8 cellular contexts compared by ENCODE assay signal in genomic region chr20:58308290-58308679, GRCh38. TPM values are rescaled to one million over a fixed set of nuclear protein-coding genes. Genes with fewer than 3 reads are reported as not detected.
DNase-seq lines count a peak whose midpoint lies in the region; ATAC-seq and TF ChIP-seq lines count a peak whose summit lies in the region.

No MANE protein-coding gene starts in this region.

- H3K36me3 Mint-ChIP-seq in activated CD8-positive, alpha-beta T cell treated with anti-CD3 and anti-CD28 coated beads for 36 hours (ENCODE audit: low read depth) = peaks cover 29% of the 10 kb centered on the region

- intact Hi-C loops in activated CD8-positive, alpha-beta T cell treated with anti-CD3 and anti-CD28 coated beads for 36 hours (cut with micrococcal nuclease) = loop anchor here (5.0 kb wide), 3 partner anchors 71 to 344 kb away; partner anchors contain the start of gene STX16

- peaks cover 25% of the 10 kb centered on the region for H3K4me1 ChIP-seq in GM23248 (ENCODE audit: insufficient read depth)
- peaks cover 0 to 50% (median 5%) of the 10 kb centered on the region in 3 donors for H3K4me1 ChIP-seq in gastroesophageal sphincter
- peaks cover 26% of the 10 kb centered on the region for H3K4me1 ChIP-seq in skeletal muscle satellite cell (ENCODE audit: control insufficient read depth, insufficient read depth, low read length)

- H3K79me2 ChIP-seq in GM23248 (ENCODE audit: insufficient read depth) = peaks cover 78% of the 10 kb centered on the region

- no peak for TF ChIP-seq EP300 in gastroesophageal sphincter (IDR thresholded peaks at IDR 0.05)

- H3K36me3 ChIP-seq in GM23248 (ENCODE audit: low read depth) = peaks cover 9% of the 10 kb centered on the region
- peaks cover 0 to 8% of the 10 kb centered on the region in 2 donors for H3K36me3 ChIP-seq in gastroesophageal sphincter
- H3K36me3 ChIP-seq in skeletal muscle satellite cell (ENCODE audit: insufficient read depth, low read length) = peaks cover 14% of the 10 kb centered on the region

- peak overlapping the region; percentile 93 for H3K27ac Mint-ChIP-seq in activated CD8-positive, alpha-beta T cell treated with anti-CD3 and anti-CD28 coated beads for 36 hours

- in situ Hi-C loops in GM23248 (cut with MboI) = no loop called here

- no peaks in the 10 kb centered on the region for H3K9me2 ChIP-seq in GM23248 (ENCODE audit: insufficient read depth)

- H3K9me3 ChIP-seq in GM23248 (ENCODE audit: low read depth) (no peaks in the 10 kb centered on the region), gastroesophageal sphincter (no peaks in the 10 kb centered on the region), skeletal muscle satellite cell (replicated peaks; ENCODE audit: low read length) (no peaks in the 10 kb centered on the region)

- no peak for ATAC-seq in activated CD8-positive, alpha-beta T cell treated with anti-CD3 and anti-CD28 coated beads for 36 hours
- ATAC-seq in gastroesophageal sphincter (no peak), HG02973 (IDR thresholded peaks at IDR 0.05; ENCODE audit: unreplicated experiment) (no peak), GM21390 (IDR thresholded peaks at IDR 0.05; ENCODE audit: unreplicated experiment) (no peak)

- no peaks in the 10 kb centered on the region for H3K27me3 ChIP-seq in GM23248 (replicated peaks; ENCODE audit: insufficient read depth)
- H3K27me3 ChIP-seq in gastroesophageal sphincter = no peaks in the 10 kb centered on the region
- H3K27me3 ChIP-seq in skeletal muscle satellite cell (ENCODE audit: control insufficient read depth, insufficient read depth, low read length) = no peaks in the 10 kb centered on the region

- H3K4me2 ChIP-seq in GM23248 (ENCODE audit: unreplicated experiment) (peak overlapping the region; percentile 86), skeletal muscle satellite cell (ENCODE audit: low read length) (peak overlapping the region; percentile 93)

- H3K9me3 Mint-ChIP-seq in activated CD8-positive, alpha-beta T cell treated with anti-CD3 and anti-CD28 coated beads for 36 hours = no peaks in the 10 kb centered on the region

- no peak for TF ChIP-seq POLR2A in gastroesophageal sphincter (IDR thresholded peaks at IDR 0.05)

- no peaks in the 10 kb centered on the region for H3K27me3 Mint-ChIP-seq in activated CD8-positive, alpha-beta T cell treated with anti-CD3 and anti-CD28 coated beads for 36 hours

- peak overlapping the region; percentile 81 for H3K4me3 Mint-ChIP-seq in activated CD8-positive, alpha-beta T cell treated with anti-CD3 and anti-CD28 coated beads for 36 hours

- POLR2A ChIA-PET in activated CD8-positive, alpha-beta T cell treated with anti-CD3 and anti-CD28 coated beads for 36 hours (lab: Charles Lee) = interaction anchor here (0.6 to 3.3 kb wide), 4 partner anchors 12 to 81 kb away, joined by 3 to 14 read pairs (median 6); partner anchors contain the start of gene VAPB

- 41 to 51% methylated on average over 8 to 9 of the region's 9 CpGs for WGBS in GM23248 (ENCODE audit: low coverage in 1 of 2, low lambda C conversion rate in 2 of 2, missing lambda C conversion rate in 2 of 2), 2 experiments
- 68% methylated on average over 6 to 9 of the region's 9 CpGs for WGBS in gastroesophageal sphincter (ENCODE audit: low coverage in 1 of 2), 2 donors

- no peaks in the 10 kb centered on the region for H4K20me1 ChIP-seq in GM23248 (ENCODE audit: insufficient read depth)

- CTCF ChIA-PET in activated CD8-positive, alpha-beta T cell treated with anti-CD3 and anti-CD28 coated beads for 36 hours (lab: Charles Lee) = interaction anchor here (0.7 kb wide), 2 partner anchors 49 to 71 kb away, joined by 3 to 4 read pairs; no protein-coding TSS in a partner anchor

- H3K9ac ChIP-seq in GM23248 (peak overlapping the region; percentile 87), skeletal muscle satellite cell (ENCODE audit: low read depth, low read length) (peak overlapping the region; percentile 87)

- TF ChIP-seq CTCF in activated CD8-positive, alpha-beta T cell treated with anti-CD3 and anti-CD28 coated beads for 36 hours (IDR thresholded peaks at IDR 0.05) = no peak
- no peak for TF ChIP-seq CTCF in gastroesophageal sphincter (IDR thresholded peaks at IDR 0.05)

- H3K4me1 Mint-ChIP-seq in activated CD8-positive, alpha-beta T cell treated with anti-CD3 and anti-CD28 coated beads for 36 hours (ENCODE audit: low read depth) = peaks cover 63% of the 10 kb centered on the region

- peak overlapping the region; percentile 99 for H2AFZ ChIP-seq in GM23248

- no peaks in the 10 kb centered on the region for H3F3A ChIP-seq in GM23248 (ENCODE audit: insufficient read depth)

- DNase-seq in GM23248 (no peak), NCI-H526 treated with DMSO at 0.1 percent for 48 hours (lab: John Stamatoyannopoulos, UW) (no peak), DMS53 treated with DMSO at 0.1 percent for 48 hours (lab: John Stamatoyannopoulos, UW; ENCODE audit: unreplicated experiment) (no peak)
- DNase-seq in activated CD8-positive, alpha-beta T cell treated with anti-CD3 and anti-CD28 coated beads for 36 hours = no peak

- H3K4me3 ChIP-seq in GM23248 (peak overlapping the region; percentile 97), gastroesophageal sphincter (peak overlapping the region; percentile 79 to 100), skeletal muscle satellite cell (ENCODE audit: low read length) (peak overlapping the region; percentile 80)

- H3K27ac ChIP-seq in GM23248 = no peak overlapping the region
- peak overlapping the region in 3 of 4 donors; percentile 61 to 91 (median 86) for H3K27ac ChIP-seq in gastroesophageal sphincter

RNA-seq across cellular contexts. Expression of gene RAB22A, which starts 1.2 kb away (rescaled TPM):
- 21.2 and 23.0 TPM in 2 replicates for total RNA-seq in GM23248 (2014; rRNA removed; shearing (Covaris generic))
- 21.3 and 23.9 TPM in 2 replicates for polyA plus RNA-seq in GM23248 (2016; fragmentation: Nextera tagmentation; extraction: Ambion mirVana)
- 1 to 10 TPM; 8.3 to 9.0 TPM for total RNA-seq in activated CD8-positive, alpha-beta T cell treated with anti-CD3 and anti-CD28 coated beads for 36 hours
- 10 to 100 TPM; 23.2 to 26.8 (median 25.6) TPM for total RNA-seq in gastroesophageal sphincter
- 13.2 and 15.1 TPM in 2 replicates for total RNA-seq in skeletal muscle satellite cell (2012; rRNA removed)
